ENCODE assay signal across 2 cellular contexts in the genomic region with DNA sequence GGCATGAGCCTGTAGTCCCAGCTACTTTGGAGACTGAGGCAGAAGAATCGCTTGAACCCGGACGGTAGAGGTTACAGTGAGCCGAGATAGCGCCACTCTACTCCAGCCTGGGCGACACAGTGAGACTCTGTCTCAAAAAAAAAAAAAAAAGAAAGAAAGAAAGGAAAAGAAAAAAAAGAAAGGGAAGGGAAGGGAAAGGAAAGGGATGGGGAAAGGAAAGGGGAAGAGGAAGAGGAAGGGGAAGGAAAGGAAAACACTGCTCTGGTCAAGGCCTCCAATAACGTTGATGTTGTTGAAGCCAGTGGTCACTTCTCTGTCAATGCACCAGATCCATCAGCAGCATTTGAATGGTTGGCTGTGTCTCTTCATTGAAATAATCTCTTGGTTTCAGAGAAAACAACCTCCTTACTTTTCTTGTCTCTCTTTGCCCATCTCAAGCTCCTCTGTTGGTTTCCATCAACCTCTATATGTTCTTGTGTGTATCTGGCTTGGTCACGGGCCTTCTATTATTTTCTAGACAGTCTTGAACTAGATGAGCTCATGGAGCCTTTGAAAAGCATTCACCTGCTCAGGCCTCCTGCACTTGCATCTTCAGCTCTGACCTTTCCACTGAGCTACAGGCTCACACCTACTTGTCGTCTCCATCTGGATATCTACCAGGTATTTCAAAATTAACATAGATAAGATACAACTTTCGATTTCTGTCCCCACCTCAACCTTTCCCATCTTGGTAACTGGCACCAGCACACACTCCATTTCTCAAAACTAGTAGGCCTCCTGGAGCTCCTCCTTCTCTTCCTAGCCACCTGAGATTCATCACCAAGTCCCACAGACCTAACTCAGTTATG.
TF ChIP-seq lines count a peak whose summit lies in the region.

No MANE protein-coding gene starts in this region.

TF ChIP-seq in HEK293, 187 proteins besides CTCF, POLR2A, EP300 and RAD21:
- TF ChIP-seq, protein P1, sequence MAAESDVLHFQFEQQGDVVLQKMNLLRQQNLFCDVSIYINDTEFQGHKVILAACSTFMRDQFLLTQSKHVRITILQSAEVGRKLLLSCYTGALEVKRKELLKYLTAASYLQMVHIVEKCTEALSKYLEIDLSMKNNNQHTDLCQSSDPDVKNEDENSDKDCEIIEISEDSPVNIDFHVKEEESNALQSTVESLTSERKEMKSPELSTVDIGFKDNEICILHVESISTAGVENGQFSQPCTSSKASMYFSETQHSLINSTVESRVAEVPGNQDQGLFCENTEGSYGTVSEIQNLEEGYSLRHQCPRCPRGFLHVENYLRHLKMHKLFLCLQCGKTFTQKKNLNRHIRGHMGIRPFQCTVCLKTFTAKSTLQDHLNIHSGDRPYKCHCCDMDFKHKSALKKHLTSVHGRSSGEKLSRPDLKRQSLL (tag by site-specific recombination; IDR thresholded peaks at IDR 0.05), result no peak
- peak; percentile 81 for TF ChIP-seq PRDM1 (tag by site-specific recombination; IDR thresholded peaks at IDR 0.05)
- TF ChIP-seq HIC1 (tag by site-specific recombination; IDR thresholded peaks at IDR 0.05), result no peak

TF ChIP-seq in K562, 482 proteins besides CTCF, POLR2A, EP300 and RAD21 (continued from another document):
- TF ChIP-seq, protein P2, sequence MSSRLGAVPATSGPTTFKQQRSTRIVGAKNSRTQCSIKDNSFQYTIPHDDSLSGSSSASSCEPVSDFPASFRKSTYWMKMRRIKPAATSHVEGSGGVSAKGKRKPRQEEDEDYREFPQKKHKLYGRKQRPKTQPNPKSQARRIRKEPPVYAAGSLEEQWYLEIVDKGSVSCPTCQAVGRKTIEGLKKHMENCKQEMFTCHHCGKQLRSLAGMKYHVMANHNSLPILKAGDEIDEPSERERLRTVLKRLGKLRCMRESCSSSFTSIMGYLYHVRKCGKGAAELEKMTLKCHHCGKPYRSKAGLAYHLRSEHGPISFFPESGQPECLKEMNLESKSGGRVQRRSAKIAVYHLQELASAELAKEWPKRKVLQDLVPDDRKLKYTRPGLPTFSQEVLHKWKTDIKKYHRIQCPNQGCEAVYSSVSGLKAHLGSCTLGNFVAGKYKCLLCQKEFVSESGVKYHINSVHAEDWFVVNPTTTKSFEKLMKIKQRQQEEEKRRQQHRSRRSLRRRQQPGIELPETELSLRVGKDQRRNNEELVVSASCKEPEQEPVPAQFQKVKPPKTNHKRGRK (tag; IDR thresholded peaks at IDR 0.05), result peak; percentile 71
- TF ChIP-seq PCBP2 (IDR thresholded peaks at IDR 0.05; ENCODE audit: low read depth, low read length, poor library complexity, severe bottlenecking), result peak; percentile 42
- TF ChIP-seq DACH1 (IDR thresholded peaks at IDR 0.05; ENCODE audit: partially characterized antibody), result no peak
